In genomic region chr15:38454687-38455071, GRCh38 we compare ENCODE assay signal across 8 cellular contexts. TPM values are rescaled to one million over a fixed set of nuclear protein-coding genes. Genes with fewer than 3 reads are reported as not detected.
DNase-seq lines count a peak whose midpoint lies in the region; ATAC-seq and TF ChIP-seq lines count a peak whose summit lies in the region.

No MANE protein-coding gene starts in this region.

- H3K27me3 Mint-ChIP-seq in memory B cell = no peaks in the 10 kb centered on the region

- peaks cover 57% of the 10 kb centered on the region for H3K79me2 ChIP-seq in mammary epithelial cell (ENCODE audit: insufficient read depth, low read length)

- peak overlapping the region; percentile 86 to 97 (median 93) for H3K9ac ChIP-seq in BLaER1 treated with 17β-estradiol and CSF1 and Interleukin-3, amounts not matched to agents 10 nM and 100 nM
- H3K9ac ChIP-seq in HUES64 (ENCODE audit: low read depth, low read length) = peak overlapping the region; percentile 99
- peak overlapping the region; percentile 95 for H3K9ac ChIP-seq in mammary epithelial cell (ENCODE audit: insufficient read depth, low read length)

- no TSS peak for BruUV-seq in mammary epithelial cell (replicated peaks; lab: Mats Ljungman, UMichigan)

- dilution Hi-C loops in mammary epithelial cell (cut with HindIII; ENCODE audit: low sequenced_read_pairs) = no loop called here

- H4K20me1 ChIP-seq in BLaER1 treated with 17β-estradiol and CSF1 and Interleukin-3, amounts not matched to agents 10 nM and 100 nM = peaks cover 3 to 54% (median 27%) of the 10 kb centered on the region in 11 experiments; a peak in 17 of 22 replicates
- no peaks in the 10 kb centered on the region for H4K20me1 ChIP-seq in mammary epithelial cell (ENCODE audit: insufficient read depth, low read length)

- H3K4me3 Mint-ChIP-seq in memory B cell = peak overlapping the region; percentile 93

- intact Hi-C loops in mammary epithelial cell (cut with micrococcal nuclease) = no loop called here

- peak overlapping the region; percentile 77 to 98 (median 94) for H3K4me2 ChIP-seq in BLaER1 treated with 17β-estradiol and CSF1 and Interleukin-3, amounts not matched to agents 10 nM and 100 nM
- H3K4me2 ChIP-seq in mammary epithelial cell (ENCODE audit: insufficient read depth, low read depth, low read length) = peak overlapping the region; percentile 94

- H3K9me3 ChIP-seq in BLaER1 treated with 17β-estradiol and CSF1 and Interleukin-3, amounts not matched to agents 10 nM and 100 nM (replicated peaks in 1 of 11) = no peaks in the 10 kb centered on the region
- H3K9me3 ChIP-seq in HUES64 (ENCODE audit: insufficient read depth, low read depth, low read length) (no peaks in the 10 kb centered on the region), mammary epithelial cell (replicated peaks; ENCODE audit: insufficient read depth, low read length) (no peaks in the 10 kb centered on the region)

- H2AFZ ChIP-seq in mammary epithelial cell (ENCODE audit: low read depth, low read length) = peak overlapping the region; percentile 100

- peaks cover 14 to 25% (median 19%) of the 10 kb centered on the region in 10 experiments for H3K4me1 ChIP-seq in BLaER1 treated with 17β-estradiol and CSF1 and Interleukin-3, amounts not matched to agents 10 nM and 100 nM
- H3K4me1 ChIP-seq in HUES64 (ENCODE audit: insufficient read depth, low read length) (peaks cover 9% of the 10 kb centered on the region), mammary epithelial cell (ENCODE audit: insufficient read depth, low read length) (peaks cover 7% of the 10 kb centered on the region)

- peaks cover 23% of the 10 kb centered on the region for H3K4me1 Mint-ChIP-seq in memory B cell

- ATAC-seq in memory B cell (ENCODE audit: low read depth) = no peak

- peak overlapping the region; percentile 67 to 95 (median 91) for H3K27ac ChIP-seq in BLaER1 treated with 17β-estradiol and CSF1 and Interleukin-3, amounts not matched to agents 10 nM and 100 nM
- H3K27ac ChIP-seq in HUES64 (ENCODE audit: low read depth, low read length) = peak overlapping the region; percentile 95
- peak overlapping the region; percentile 90 for H3K27ac ChIP-seq in mammary epithelial cell (ENCODE audit: insufficient read depth, low read depth, low read length)

- TF ChIP-seq CTCF in mammary epithelial cell (conservative IDR thresholded peaks at IDR 0.05 in 1 of 2, IDR thresholded peaks at IDR 0.05 in 1 of 2; ENCODE audit: extremely low read depth in 1 of 2, insufficient read depth in 1 of 2, low read depth in 1 of 2, low read length in 2 of 2) = no peak

- CTCF ChIA-PET in mammary epithelial cell (lab: Charles Lee; ENCODE audit: low non-redundant PET) = interaction anchor here (0.8 kb wide), 1 partner anchor 245 kb away, joined by 3 read pairs; no protein-coding TSS in a partner anchor

- DNase-seq in mammary epithelial cell (no peak), memory B cell (ENCODE audit: low spot score in 2 of 2) (no peak), SHP77 treated with DMSO at 0.1 percent for 48 hours (lab: John Stamatoyannopoulos, UW) (no peak), NCI-H1930 (lab: John Stamatoyannopoulos, UW) (no peak), T1000 (lab: John Stamatoyannopoulos, UW) (no peak), NCI-H2107 (lab: John Stamatoyannopoulos, UW) (no peak)

- in situ Hi-C loops in mammary epithelial cell (cut with MboI; ENCODE audit: low sequenced_read_pairs in 2 of 2) = no loop called here

- peaks cover 0 to 33% (median 18%) of the 10 kb centered on the region in 11 experiments; a peak in 19 of 22 replicates for H3K36me3 ChIP-seq in BLaER1 treated with 17β-estradiol and CSF1 and Interleukin-3, amounts not matched to agents 10 nM and 100 nM
- H3K36me3 ChIP-seq in HUES64 (ENCODE audit: insufficient read depth, low read length) (no peaks in the 10 kb centered on the region; the same call in 1 of the 2 replicates), mammary epithelial cell (ENCODE audit: insufficient read depth, low read length) (peaks cover 3% of the 10 kb centered on the region)

- H3K27me3 ChIP-seq in BLaER1 treated with 17β-estradiol and CSF1 and Interleukin-3, amounts not matched to agents 10 nM and 100 nM = no peaks in the 10 kb centered on the region; a peak in 1 of 22 replicates
- H3K27me3 ChIP-seq in HUES64 (ENCODE audit: insufficient read depth, low read length) = peaks cover 8% of the 10 kb centered on the region; the same call in 1 of the 2 replicates
- no peaks in the 10 kb centered on the region for H3K27me3 ChIP-seq in mammary epithelial cell (ENCODE audit: insufficient read depth, low read length)

- no peaks in the 10 kb centered on the region for H3K9me3 Mint-ChIP-seq in memory B cell

- H3K27ac Mint-ChIP-seq in memory B cell = peak overlapping the region; percentile 97

- under 1% methylated on average over 8 of the region's 12 CpGs for WGBS in HUES64
- 0% methylated on average over 5 of the region's 12 CpGs for WGBS in mammary epithelial cell (ENCODE audit: low coverage, missing lambda C conversion rate)

- peak overlapping the region; percentile 69 to 92 (median 88) for H3K4me3 ChIP-seq in BLaER1 treated with 17β-estradiol and CSF1 and Interleukin-3, amounts not matched to agents 10 nM and 100 nM
- H3K4me3 ChIP-seq in HUES64 (ENCODE audit: low read length) (peak overlapping the region; percentile 98), mammary epithelial cell (replicated peaks in 1 of 3; ENCODE audit: insufficient read depth in 1 of 3, low read depth in 2 of 3, low read length in 3 of 3) (peak overlapping the region; percentile 75 to 100 (median 76))

- peaks cover 10% of the 10 kb centered on the region for H3K36me3 Mint-ChIP-seq in memory B cell

RNA-seq across cellular contexts. Expression of gene FAM98B, which starts 0.8 kb away (rescaled TPM):
- polyA plus RNA-seq in HUES64 (2013, experiment 1 of 2) = 45.3 TPM
- 45.2 TPM for polyA plus RNA-seq in HUES64 (2013, experiment 2 of 2)
- 10 to 100 TPM in 1 of 2 donors, 1 to 10 TPM in 1; 7.0 to 29.0 TPM for total RNA-seq in mammary epithelial cell
- 4.0 TPM for polyA plus RNA-seq in mammary epithelial cell
- polyA minus RNA-seq in mammary epithelial cell = 1.9 TPM
